ENCODE assay signal across 1 cellular context in the genomic region with DNA sequence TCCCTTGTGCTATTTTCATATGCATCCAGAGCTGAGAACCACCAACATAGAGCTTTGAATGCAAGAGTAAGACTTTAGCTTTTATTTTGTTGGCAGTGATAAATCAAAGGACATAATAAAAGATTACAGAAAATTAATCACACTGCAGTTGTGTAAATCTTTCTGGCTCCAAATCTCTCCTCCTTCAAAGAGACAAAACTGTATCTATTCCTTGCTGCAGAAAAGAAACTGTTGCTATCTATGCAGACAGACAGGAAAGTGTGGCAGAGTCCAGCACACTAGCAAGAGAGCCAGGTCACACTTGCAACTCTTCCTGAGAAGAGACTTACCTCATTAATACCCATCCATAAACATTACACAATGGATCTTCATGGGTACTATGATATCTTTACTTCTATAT.
TF ChIP-seq lines count a peak whose summit lies in the region.

No MANE protein-coding gene starts in this region.

TF ChIP-seq in HepG2, 621 proteins besides CTCF, POLR2A, EP300 and RAD21 (continued from another document):
- no peak for TF ChIP-seq THAP9 (CRISPR knock-in tag; IDR thresholded peaks at IDR 0.05; ENCODE audit: borderline replicate concordance)
- TF ChIP-seq ZFAT (CRISPR knock-in tag; conservative IDR thresholded peaks at IDR 0.05), result no peak
- TF ChIP-seq PHB2 (IDR thresholded peaks at IDR 0.05; ENCODE audit: partially characterized antibody), result no peak
- TF ChIP-seq ELF4 (CRISPR knock-in tag; IDR thresholded peaks at IDR 0.05; ENCODE audit: borderline replicate concordance), result no peak
